ENCODE assay signal across 31 cellular contexts in genomic region chr19:2755811-2756210, GRCh38. TPM values are rescaled to one million over a fixed set of nuclear protein-coding genes. Genes with fewer than 3 reads are reported as not detected.
"Had no signal": no experiment of that assay in that cellular context is flagged by ENCODE, and none has a peak within 500 bp of the region (broad histone marks: within the 10 kb centered on the region; RNA-seq: fewer than 3 reads in every experiment).

No MANE protein-coding gene starts in this region.

- H3K4me3 ChIP-seq: esophagus muscularis mucosa, gastrocnemius medialis, heart right ventricle had no signal

- H3K27me3 Mint-ChIP-seq: activated CD4-positive, alpha-beta T cell treated with anti-CD3 and anti-CD28 coated beads, Interleukin-2, amount 10 ng/mL, durations not matched to agents 7 days and 5 days; activated naive CD8-positive, alpha-beta T cell; activated T-cell treated with anti-CD3 and anti-CD28 coated beads, Interleukin-2, amount 50 U/mL, for 24 hours; central memory CD8-positive, alpha-beta T cell; effector memory CD8-positive, alpha-beta T cell; T-cell had no signal

- ATAC-seq: activated T-cell treated with anti-CD3 and anti-CD28 coated beads, Interleukin-2, amount 50 U/mL, for 72 hours; effector memory CD8-positive, alpha-beta T cell; foreskin keratinocyte; gastrocnemius medialis; T-cell; WTC11 had no signal

- H3K27ac ChIP-seq: brain microvascular endothelial cell, esophagus muscularis mucosa, foreskin keratinocyte, gastrocnemius medialis, heart right ventricle, VCaP had no signal

- H3K4me1 Mint-ChIP-seq: activated CD4-positive, alpha-beta T cell treated with anti-CD3 and anti-CD28 coated beads, Interleukin-2, amount 10 ng/mL, durations not matched to agents 7 days and 5 days; WTC11 had no signal

- H3K4me3 Mint-ChIP-seq: activated CD4-positive, alpha-beta T cell treated with anti-CD3 and anti-CD28 coated beads, Interleukin-2, amount 10 ng/mL, durations not matched to agents 7 days and 5 days; activated naive CD8-positive, alpha-beta T cell; activated T-cell treated with anti-CD3 and anti-CD28 coated beads, Interleukin-2, amount 50 U/mL, for 24 hours; activated T-cell treated with anti-CD3 and anti-CD28 coated beads, Interleukin-2, amount 50 U/mL, for 72 hours; central memory CD8-positive, alpha-beta T cell; effector memory CD8-positive, alpha-beta T cell; T-cell; T-helper 1 cell treated with Interleukin-12 subunit alpha and Interleukin-12 subunit beta and Interleukin-4 antibody, amounts not matched to agents 30 μg/mL and 1 μg/mL, for 36 hours; WTC11 had no signal

- H3K27ac Mint-ChIP-seq: activated CD4-positive, alpha-beta T cell treated with anti-CD3 and anti-CD28 coated beads, Interleukin-2, amount 10 ng/mL, durations not matched to agents 7 days and 5 days; activated naive CD8-positive, alpha-beta T cell; activated T-cell treated with anti-CD3 and anti-CD28 coated beads, Interleukin-2, amount 50 U/mL, for 24 hours; activated T-cell treated with anti-CD3 and anti-CD28 coated beads, Interleukin-2, amount 50 U/mL, for 72 hours; effector memory CD8-positive, alpha-beta T cell; T-cell; T-helper 1 cell treated with Interleukin-12 subunit alpha and Interleukin-12 subunit beta and Interleukin-4 antibody, amounts not matched to agents 30 μg/mL and 1 μg/mL, for 36 hours; WTC11 had no signal

- DNase-seq: activated CD4-positive, alpha-beta T cell treated with anti-CD3 and anti-CD28 coated beads for 1 hour; activated CD4-positive, alpha-beta T cell treated with anti-CD3 and anti-CD28 coated beads for 4 hours; activated CD4-positive, alpha-beta T cell treated with anti-CD3 and anti-CD28 coated beads, Interleukin-2, amount 10 ng/mL, durations not matched to agents 7 days and 5 days; activated CD4-positive, alpha-beta T cell treated with anti-CD3 and anti-CD28 coated beads, Interleukin-2, amount 50 U/mL, for 4 hours; activated CD8-positive, alpha-beta memory T cell treated with anti-CD3 and anti-CD28 coated beads, Interleukin-2, amount 50 U/mL, for 48 hours; activated gamma-delta T cell treated with Interleukin-2 at 50 U/mL for 16 hours; activated naive CD4-positive, alpha-beta T cell treated with anti-CD3 and anti-CD28 coated beads, Interleukin-2, amount 50 U/mL, for 16 hours; activated naive CD4-positive, alpha-beta T cell treated with Interleukin-2 at 50 U/mL for 16 hours; activated T-cell treated with anti-CD3 and anti-CD28 coated beads for 4 hours; activated T-cell treated with anti-CD3 and anti-CD28 coated beads, Interleukin-2, amount 50 U/mL, for 24 hours; activated T-cell treated with anti-CD3 and anti-CD28 coated beads, Interleukin-2, amount 50 U/mL, for 72 hours; amniotic stem cell; anterior cingulate cortex; brain microvascular endothelial cell; cortex of kidney; dermis blood vessel endothelial cell; effector CD4-positive, alpha-beta T cell; effector memory CD8-positive, alpha-beta T cell; erythroblast; foreskin keratinocyte; gastrocnemius medialis; glutamatergic neuron; heart right ventricle; SW 1271; T-cell had no signal

- H3K36me3 Mint-ChIP-seq: activated naive CD8-positive, alpha-beta T cell had no signal

- H3K9me3 ChIP-seq: esophagus muscularis mucosa, gastrocnemius medialis, heart right ventricle had no signal

- H3K27me3 ChIP-seq: brain microvascular endothelial cell, esophagus muscularis mucosa, foreskin keratinocyte, gastrocnemius medialis, heart right ventricle had no signal

- H3K9me3 Mint-ChIP-seq: activated CD4-positive, alpha-beta T cell treated with anti-CD3 and anti-CD28 coated beads, Interleukin-2, amount 10 ng/mL, durations not matched to agents 7 days and 5 days; activated T-cell treated with anti-CD3 and anti-CD28 coated beads, Interleukin-2, amount 50 U/mL, for 24 hours; activated T-cell treated with anti-CD3 and anti-CD28 coated beads, Interleukin-2, amount 50 U/mL, for 72 hours; central memory CD8-positive, alpha-beta T cell; effector memory CD8-positive, alpha-beta T cell; T-cell; T-helper 1 cell treated with Interleukin-12 subunit alpha and Interleukin-12 subunit beta and Interleukin-4 antibody, amounts not matched to agents 30 μg/mL and 1 μg/mL, for 36 hours; WTC11 had no signal

- H3K4me1 ChIP-seq: esophagus muscularis mucosa, foreskin keratinocyte, gastrocnemius medialis, heart right ventricle had no signal

RNA-seq across cellular contexts. Expression of gene DIRAS1, which starts 34.6 kb away (rescaled TPM):
- total RNA-seq: activated CD4-positive, alpha-beta T cell treated with anti-CD3 and anti-CD28 coated beads, Interleukin-2, amount 10 ng/mL, durations not matched to agents 7 days and 5 days had no signal
